1 cellular context compared by ENCODE assay signal in genomic region chr3:46908986-46909534, GRCh38.
TF ChIP-seq lines count a peak whose summit lies in the region.

No MANE protein-coding gene starts in this region.

TF ChIP-seq in SK-N-SH, 30 proteins besides CTCF, POLR2A, EP300 and RAD21 (continued from another document):
- no peak for TF ChIP-seq USF1 (IDR thresholded peaks at IDR 0.05; ENCODE audit: borderline replicate concordance, low read depth)
- no peak for TF ChIP-seq ZBTB33 (IDR thresholded peaks at IDR 0.05; ENCODE audit: borderline replicate concordance, low read depth)
- TF ChIP-seq FOXM1 (IDR thresholded peaks at IDR 0.05; ENCODE audit: low read depth): no peak
- no peak for TF ChIP-seq POLR2AphosphoS5 (IDR thresholded peaks at IDR 0.05; ENCODE audit: low read depth, low read length)
- TF ChIP-seq MXI1 (IDR thresholded peaks at IDR 0.05; ENCODE audit: low read depth, low read length): no peak
- TF ChIP-seq RFX5 (IDR thresholded peaks at IDR 0.05; ENCODE audit: low read length): no peak
- TF ChIP-seq CHD2 (IDR thresholded peaks at IDR 0.05; ENCODE audit: low read length, partially characterized antibody): no peak
- no peak for TF ChIP-seq FOXJ3 (CRISPR knock-in tag; IDR thresholded peaks at IDR 0.05)
- no peak for TF ChIP-seq ELF1 (IDR thresholded peaks at IDR 0.05)
- no peak for TF ChIP-seq FOSL2 (IDR thresholded peaks at IDR 0.05; ENCODE audit: borderline replicate concordance, low read depth)
- TF ChIP-seq TCF12 (IDR thresholded peaks at IDR 0.05): no peak
- TF ChIP-seq RXRA (IDR thresholded peaks at IDR 0.05; ENCODE audit: borderline replicate concordance, low read depth): no peak
- no peak for TF ChIP-seq IRF3 (IDR thresholded peaks at IDR 0.05; ENCODE audit: low read depth, low read length)
